In the genomic region with DNA sequence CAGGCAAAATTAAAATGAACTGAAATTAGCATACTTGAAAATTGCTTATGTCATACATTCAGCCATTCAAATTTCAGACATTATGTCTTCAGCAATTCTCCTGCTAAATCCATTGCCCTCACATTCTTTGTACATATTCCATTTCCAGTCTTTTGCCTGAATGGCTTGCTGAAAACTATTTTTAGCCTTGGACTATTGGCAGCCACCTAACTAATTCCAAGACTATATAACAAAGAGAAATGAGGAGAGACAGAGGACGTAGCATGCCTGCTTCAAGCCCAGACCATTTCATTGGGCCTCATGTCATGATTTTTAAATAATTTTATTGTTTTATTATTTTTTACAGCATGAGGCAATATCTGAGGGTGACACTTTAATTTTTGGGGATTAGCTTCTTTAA, we compare ENCODE assay signal across 34 cellular contexts.
"Had no signal": no experiment of that assay in that cellular context is flagged by ENCODE, and none has a peak within 500 bp of the region (broad histone marks: within the 10 kb centered on the region; RNA-seq: fewer than 3 reads in every experiment).

No MANE protein-coding gene starts in this region.

- FAIRE-seq: colon had no signal

- DNase-seq: activated B cell treated with CpG ODN at 0.5 μM for 24 hours; activated CD4-positive, alpha-beta T cell treated with anti-CD3 and anti-CD28 coated beads for 48 hours; activated CD4-positive, alpha-beta T cell treated with anti-CD3 and anti-CD28 coated beads, Interleukin-2, amount 50 U/mL, for 1 hour; activated CD4-positive, alpha-beta T cell treated with anti-CD3 and anti-CD28 coated beads, Interleukin-2, amount 50 U/mL, for 48 hours; activated CD8-positive, alpha-beta memory T cell treated with anti-CD3 and anti-CD28 coated beads, Interleukin-2, amount 10 ng/mL, durations not matched to agents 7 days and 5 days; activated CD8-positive, alpha-beta memory T cell treated with anti-CD3 and anti-CD28 coated beads, Interleukin-2, amount 50 U/mL, for 4 hours; activated CD8-positive, alpha-beta T cell treated with anti-CD3 and anti-CD28 coated beads, Interleukin-2, amount 10 ng/mL, durations not matched to agents 7 days and 5 days; activated effector memory CD4-positive, alpha-beta T cell treated with anti-CD3 and anti-CD28 coated beads, Interleukin-2, amount 50 U/mL, for 16 hours; activated naive CD4-positive, alpha-beta T cell treated with anti-CD3 and anti-CD28 coated beads for 36 hours; activated naive CD8-positive, alpha-beta T cell treated with anti-CD3 and anti-CD28 coated beads, Interleukin-2, amount 10 ng/mL, durations not matched to agents 7 days and 5 days; activated T-cell treated with anti-CD3 and anti-CD28 coated beads, Interleukin-2, amount 50 U/mL, for 1 hour; activated T-cell treated with anti-CD3 and anti-CD28 coated beads, Interleukin-2, amount 50 U/mL, for 48 hours; body of pancreas; caudate nucleus; cortex of kidney; dermis blood vessel endothelial cell; effector CD4-positive, alpha-beta T cell; effector memory CD8-positive, alpha-beta T cell; erythroblast; foreskin keratinocyte; gastrocnemius medialis; heart right ventricle; T-helper 1 cell; T-helper 17 cell; T1000; WERI-Rb-1 had no signal

- ATAC-seq: activated CD4-positive, CD25-positive, alpha-beta regulatory T cell treated with anti-CD3 and anti-CD28 coated beads, Interleukin-2, amount 50 U/mL, for 24 hours; activated CD8-positive, alpha-beta memory T cell treated with anti-CD3 and anti-CD28 coated beads, Interleukin-2, amount 10 ng/mL, durations not matched to agents 7 days and 5 days; activated CD8-positive, alpha-beta T cell treated with anti-CD3 and anti-CD28 coated beads, Interleukin-2, amount 10 ng/mL, durations not matched to agents 7 days and 5 days; activated naive CD4-positive, alpha-beta T cell treated with anti-CD3 and anti-CD28 coated beads, Interleukin-2, amount 50 U/mL, for 72 hours; body of pancreas; effector memory CD8-positive, alpha-beta T cell; foreskin keratinocyte; gastrocnemius medialis; T-helper 17 cell had no signal

- H3K4me3 Mint-ChIP-seq: activated B cell treated with CpG ODN at 0.5 μM for 24 hours; activated CD8-positive, alpha-beta memory T cell treated with anti-CD3 and anti-CD28 coated beads, Interleukin-2, amount 10 ng/mL, durations not matched to agents 7 days and 5 days; activated CD8-positive, alpha-beta T cell treated with anti-CD3 and anti-CD28 coated beads, Interleukin-2, amount 10 ng/mL, durations not matched to agents 7 days and 5 days; activated naive CD4-positive, alpha-beta T cell treated with anti-CD3 and anti-CD28 coated beads for 36 hours; activated naive CD8-positive, alpha-beta T cell treated with anti-CD3 and anti-CD28 coated beads, Interleukin-2, amount 10 ng/mL, durations not matched to agents 7 days and 5 days; activated T-helper 1 cell treated with anti-CD3 and anti-CD28 coated beads, Interleukin-12 subunit alpha, Interleukin-12 subunit beta, Interleukin-2, Interleukin-4 antibody, amounts not matched to agents 30 ng/mL and 10 ng/mL and 1 ng/mL, durations not matched to agents 14 hours and 24 hours and 36 hours; effector memory CD8-positive, alpha-beta T cell; T-helper 17 cell; T-helper 2 cell treated with Interferon-gamma antibody and Interleukin-4, amounts not matched to agents 5 μg/mL and 100 μg/mL, for 36 hours had no signal

- H3K9me3 Mint-ChIP-seq: activated B cell treated with CpG ODN at 0.5 μM for 24 hours; activated naive CD4-positive, alpha-beta T cell treated with anti-CD3 and anti-CD28 coated beads for 36 hours; activated naive CD8-positive, alpha-beta T cell treated with anti-CD3 and anti-CD28 coated beads, Interleukin-2, amount 10 ng/mL, durations not matched to agents 7 days and 5 days; activated T-helper 1 cell treated with anti-CD3 and anti-CD28 coated beads, Interleukin-12 subunit alpha, Interleukin-12 subunit beta, Interleukin-2, Interleukin-4 antibody, amounts not matched to agents 30 ng/mL and 10 ng/mL and 1 ng/mL, durations not matched to agents 14 hours and 24 hours and 36 hours; activated T-helper 2 cell treated with anti-CD3 and anti-CD28 coated beads, Interferon-gamma antibody, Interleukin-2, Interleukin-4, amounts not matched to agents 10 μg/mL and 5 μg/mL and 100 μg/mL, durations not matched to agents 14 hours and 24 hours and 36 hours; T-helper 2 cell treated with Interferon-gamma antibody and Interleukin-4, amounts not matched to agents 5 μg/mL and 100 μg/mL, for 36 hours had no signal

- H3K27ac ChIP-seq: ascending aorta, body of pancreas, esophagus muscularis mucosa, foreskin keratinocyte, gastrocnemius medialis, heart right ventricle, WERI-Rb-1 had no signal

- H3K9me3 ChIP-seq: ascending aorta, body of pancreas, esophagus muscularis mucosa, gastrocnemius medialis, heart right ventricle had no signal

- H3K27me3 Mint-ChIP-seq: activated B cell treated with CpG ODN at 0.5 μM for 24 hours; activated CD8-positive, alpha-beta memory T cell treated with anti-CD3 and anti-CD28 coated beads, Interleukin-2, amount 10 ng/mL, durations not matched to agents 7 days and 5 days; effector memory CD8-positive, alpha-beta T cell; T-helper 17 cell had no signal

- H3K36me3 Mint-ChIP-seq: activated CD8-positive, alpha-beta memory T cell treated with anti-CD3 and anti-CD28 coated beads, Interleukin-2, amount 10 ng/mL, durations not matched to agents 7 days and 5 days; activated naive CD4-positive, alpha-beta T cell treated with anti-CD3 and anti-CD28 coated beads, Interleukin-2, amount 50 U/mL, for 72 hours; activated naive CD8-positive, alpha-beta T cell treated with anti-CD3 and anti-CD28 coated beads, Interleukin-2, amount 10 ng/mL, durations not matched to agents 7 days and 5 days had no signal

- H3K4me3 ChIP-seq: ascending aorta, body of pancreas, esophagus muscularis mucosa, gastrocnemius medialis, heart right ventricle had no signal

- H3K27me3 ChIP-seq: ascending aorta, body of pancreas, esophagus muscularis mucosa, foreskin keratinocyte, gastrocnemius medialis, heart right ventricle had no signal

- H3K27ac Mint-ChIP-seq: activated B cell treated with CpG ODN at 0.5 μM for 24 hours; activated CD8-positive, alpha-beta memory T cell treated with anti-CD3 and anti-CD28 coated beads, Interleukin-2, amount 10 ng/mL, durations not matched to agents 7 days and 5 days; activated CD8-positive, alpha-beta T cell treated with anti-CD3 and anti-CD28 coated beads, Interleukin-2, amount 10 ng/mL, durations not matched to agents 7 days and 5 days; activated naive CD4-positive, alpha-beta T cell treated with anti-CD3 and anti-CD28 coated beads for 36 hours; activated naive CD4-positive, alpha-beta T cell treated with anti-CD3 and anti-CD28 coated beads, Interleukin-2, amount 50 U/mL, for 72 hours; activated naive CD8-positive, alpha-beta T cell treated with anti-CD3 and anti-CD28 coated beads, Interleukin-2, amount 10 ng/mL, durations not matched to agents 7 days and 5 days; activated T-helper 1 cell treated with anti-CD3 and anti-CD28 coated beads, Interleukin-12 subunit alpha, Interleukin-12 subunit beta, Interleukin-2, Interleukin-4 antibody, amounts not matched to agents 30 ng/mL and 10 ng/mL and 1 ng/mL, durations not matched to agents 14 hours and 24 hours and 36 hours; activated T-helper 2 cell treated with anti-CD3 and anti-CD28 coated beads, Interferon-gamma antibody, Interleukin-2, Interleukin-4, amounts not matched to agents 10 μg/mL and 5 μg/mL and 100 μg/mL, durations not matched to agents 14 hours and 24 hours and 36 hours; effector memory CD8-positive, alpha-beta T cell; T-helper 17 cell; T-helper 2 cell treated with Interferon-gamma antibody and Interleukin-4, amounts not matched to agents 5 μg/mL and 100 μg/mL, for 36 hours had no signal

- H3K4me1 ChIP-seq: ascending aorta, body of pancreas, foreskin keratinocyte, gastrocnemius medialis had no signal

- H3K4me1 Mint-ChIP-seq: activated B cell treated with CpG ODN at 0.5 μM for 24 hours; activated CD8-positive, alpha-beta memory T cell treated with anti-CD3 and anti-CD28 coated beads, Interleukin-2, amount 10 ng/mL, durations not matched to agents 7 days and 5 days; activated naive CD8-positive, alpha-beta T cell treated with anti-CD3 and anti-CD28 coated beads, Interleukin-2, amount 10 ng/mL, durations not matched to agents 7 days and 5 days; T-helper 17 cell had no signal

- H3K36me3 ChIP-seq: ascending aorta, esophagus muscularis mucosa, gastrocnemius medialis, heart right ventricle, WERI-Rb-1 had no signal
